In the genomic region with DNA sequence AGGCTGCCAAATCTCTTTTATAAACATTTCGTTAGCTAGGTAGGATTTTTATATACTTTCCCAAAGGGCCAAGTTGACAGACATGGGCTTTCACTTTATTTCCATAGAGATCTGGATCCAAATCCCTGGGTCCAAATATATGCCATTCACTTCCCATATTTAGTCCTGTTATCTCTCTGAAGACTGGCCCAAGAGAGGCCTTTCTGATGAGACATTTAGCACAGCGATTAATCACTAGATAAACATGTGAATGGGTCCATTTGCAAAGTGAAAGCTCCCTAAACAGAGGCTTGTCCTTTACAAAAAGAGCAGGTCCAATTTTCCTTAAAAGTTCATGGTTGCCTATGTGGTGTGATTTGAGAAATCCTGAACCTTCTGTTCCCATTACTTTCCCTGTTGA, we compare ENCODE assay signal across 1 cellular context.
TF ChIP-seq lines count a peak whose summit lies in the region.

No MANE protein-coding gene starts in this region.

TF ChIP-seq in K562, 482 proteins besides CTCF, POLR2A, EP300 and RAD21 (continued from another document):
- no peak for TF ChIP-seq ZBTB40 (IDR thresholded peaks at IDR 0.05)
- no peak for TF ChIP-seq ZBTB40 (CRISPR knock-in tag; IDR thresholded peaks at IDR 0.05)
- TF ChIP-seq, protein P1, sequence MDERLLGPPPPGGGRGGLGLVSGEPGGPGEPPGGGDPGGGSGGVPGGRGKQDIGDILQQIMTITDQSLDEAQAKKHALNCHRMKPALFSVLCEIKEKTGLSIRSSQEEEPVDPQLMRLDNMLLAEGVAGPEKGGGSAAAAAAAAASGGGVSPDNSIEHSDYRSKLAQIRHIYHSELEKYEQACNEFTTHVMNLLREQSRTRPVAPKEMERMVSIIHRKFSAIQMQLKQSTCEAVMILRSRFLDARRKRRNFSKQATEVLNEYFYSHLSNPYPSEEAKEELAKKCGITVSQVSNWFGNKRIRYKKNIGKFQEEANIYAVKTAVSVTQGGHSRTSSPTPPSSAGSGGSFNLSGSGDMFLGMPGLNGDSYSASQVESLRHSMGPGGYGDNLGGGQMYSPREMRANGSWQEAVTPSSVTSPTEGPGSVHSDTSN (CRISPR knock-in tag; IDR thresholded peaks at IDR 0.05; ENCODE audit: low read depth): no peak
- TF ChIP-seq, protein P1 (tag; conservative IDR thresholded peaks at IDR 0.05; ENCODE audit: low read depth): peak; percentile 30; the same call in 1 of the 2 replicates
